In genomic region chr12:130026608-130027176, GRCh38 we compare ENCODE assay signal across 9 cellular contexts.
DNase-seq lines count a peak whose midpoint lies in the region; ATAC-seq and TF ChIP-seq lines count a peak whose summit lies in the region.
"Had no signal": no experiment of that assay in that cellular context is flagged by ENCODE, and none has a peak within 500 bp of the region (broad histone marks: within the 10 kb centered on the region; RNA-seq: fewer than 3 reads in every experiment).

No MANE protein-coding gene starts in this region.

- H2AFZ ChIP-seq in Karpas-422 (ENCODE audit: low read length) (no peak overlapping the region), hepatocyte (no peak overlapping the region)

- H3K9me2 ChIP-seq in Karpas-422 (replicated peaks; ENCODE audit: insufficient read depth, low read length) (no peaks in the 10 kb centered on the region), hepatocyte (replicated peaks; ENCODE audit: insufficient read depth) (no peaks in the 10 kb centered on the region)

- no peak overlapping the region for H3K9ac ChIP-seq in Karpas-422 (ENCODE audit: low read length)

- H3K79me2 ChIP-seq in Karpas-422 (ENCODE audit: low read length) (no peaks in the 10 kb centered on the region), hepatocyte (no peaks in the 10 kb centered on the region)

- DNase-seq in NCI-H2029 treated with DMSO at 0.1 percent for 48 hours (lab: John Stamatoyannopoulos, UW) = peak; percentile 15
- DNase-seq in NCI-H2029 (lab: John Stamatoyannopoulos, UW) = no peak
- DNase-seq in Karpas-422 = peak; percentile 82
- DNase-seq in hepatocyte (ENCODE audit: low spot score) = peak; percentile 71
- peak; percentile 53 for DNase-seq in stimulated activated naive CD8-positive, alpha-beta T cell treated with anti-CD3 and anti-CD28 coated beads, Interleukin-15, Interleukin-2, amounts not matched to agents 100 U/mL and 50 U/mL, for 24 hours
- DNase-seq in germinal center (ENCODE audit: low spot score) = no peak
- DNase-seq: activated B cell treated with CpG ODN at 0.5 μM for 24 hours had no signal

- TF ChIP-seq CTCF in VCaP (conservative IDR thresholded peaks at IDR 0.05) = peak; percentile 96
- TF ChIP-seq CTCF in hepatocyte (IDR thresholded peaks at IDR 0.05; ENCODE audit: poor library complexity) = peak; percentile 72

- no peaks in the 10 kb centered on the region for H3K9me3 ChIP-seq in Karpas-422 (ENCODE audit: low read length)
- no peaks in the 10 kb centered on the region for H3K9me3 ChIP-seq in hepatocyte (ENCODE audit: low read depth)

- H3K4me2 ChIP-seq in Karpas-422 (ENCODE audit: low read depth, low read length, poor library complexity, severe bottlenecking) (no peak overlapping the region), hepatocyte (no peak overlapping the region)

- no peaks in the 10 kb centered on the region for H4K20me1 ChIP-seq in Karpas-422 (ENCODE audit: insufficient read depth, low read depth, low read length)
- no peaks in the 10 kb centered on the region for H4K20me1 ChIP-seq in hepatocyte (ENCODE audit: insufficient read depth, poor library complexity, severe bottlenecking)

- H3K4me3 ChIP-seq in Karpas-422 (ENCODE audit: low read length) = no peak overlapping the region
- H3K4me3 ChIP-seq in hepatocyte = no peak overlapping the region

- H3K27me3 ChIP-seq in Karpas-422 (ENCODE audit: low read length) = no peaks in the 10 kb centered on the region
- H3K27me3 ChIP-seq in hepatocyte = peaks cover 5% of the 10 kb centered on the region

- H3K36me3 ChIP-seq in Karpas-422 (ENCODE audit: insufficient read depth, low read length) (no peaks in the 10 kb centered on the region), hepatocyte (replicated peaks; ENCODE audit: insufficient read depth, low read depth) (no peaks in the 10 kb centered on the region)

- no peak for ATAC-seq in stimulated activated naive CD8-positive, alpha-beta T cell treated with anti-CD3 and anti-CD28 coated beads, Interleukin-15, Interleukin-2, amounts not matched to agents 100 U/mL and 50 U/mL, for 24 hours
- no peak for ATAC-seq in GM21619 (IDR thresholded peaks at IDR 0.05; ENCODE audit: unreplicated experiment)

- no peak overlapping the region for H3K27ac ChIP-seq in Karpas-422 (ENCODE audit: low read length)
- H3K27ac ChIP-seq in VCaP = no peak overlapping the region
- no peak overlapping the region for H3K27ac ChIP-seq in hepatocyte

- WGBS in hepatocyte (ENCODE audit: low lambda C conversion rate, missing lambda C conversion rate) = 58% methylated on average over 15 of the region's 15 CpGs

- H3K4me1 ChIP-seq in Karpas-422 (ENCODE audit: low read length) = no peaks in the 10 kb centered on the region
- no peaks in the 10 kb centered on the region for H3K4me1 ChIP-seq in hepatocyte (ENCODE audit: insufficient read depth)

Comparison
In these comparisons a context has a peak if more than half of its experiments do, and no peak if none do; other contexts are left out.
1. DNase-seq: peak in NCI-H2029 treated with DMSO at 0.1 percent for 48 hours (single experiment), Karpas-422 (single experiment), hepatocyte (single experiment) and stimulated activated naive CD8-positive, alpha-beta T cell treated with anti-CD3 and anti-CD28 coated beads, Interleukin-15, Interleukin-2, amounts not matched to agents 100 U/mL and 50 U/mL, for 24 hours (single experiment); none in NCI-H2029 (single experiment) and germinal center (single experiment).